ENCODE assay signal across 28 cellular contexts in the genomic region with DNA sequence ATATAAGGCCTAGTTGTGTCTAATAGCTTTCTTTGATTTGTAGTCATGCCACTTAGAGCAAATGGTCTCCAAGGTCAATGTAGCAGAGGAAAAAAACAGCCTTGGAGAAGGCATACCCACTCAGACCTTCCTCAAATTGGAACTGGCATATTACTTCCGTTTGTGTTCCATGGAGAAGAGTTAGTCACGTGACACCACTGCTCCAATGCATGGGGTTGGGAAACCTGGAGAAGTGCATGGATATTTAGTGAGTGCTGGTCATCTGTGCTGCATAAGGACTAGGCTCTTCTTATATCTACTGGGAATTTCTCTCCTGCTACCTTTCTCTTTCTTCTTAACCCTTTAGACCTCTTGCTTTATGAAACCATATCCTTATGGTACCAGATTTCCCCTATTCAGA.
"Had no signal": no experiment of that assay in that cellular context is flagged by ENCODE, and none has a peak within 500 bp of the region (broad histone marks: within the 10 kb centered on the region; RNA-seq: fewer than 3 reads in every experiment).

No MANE protein-coding gene starts in this region.

- H3K27me3 ChIP-seq: colonic mucosa, dorsolateral prefrontal cortex, esophagus muscularis mucosa, esophagus squamous epithelium, foreskin keratinocyte, gastrocnemius medialis, gastroesophageal sphincter, heart left ventricle, heart right ventricle had no signal

- H3K9me3 ChIP-seq: colonic mucosa, esophagus muscularis mucosa, esophagus squamous epithelium, gastrocnemius medialis, gastroesophageal sphincter, heart left ventricle had no signal

- H3K4me1 ChIP-seq: colonic mucosa, esophagus squamous epithelium, foreskin keratinocyte, gastrocnemius medialis, gastroesophageal sphincter, heart left ventricle, heart right ventricle had no signal

- H3K27ac ChIP-seq: colonic mucosa, coronary artery, dorsolateral prefrontal cortex, epithelial cell of prostate, esophagus muscularis mucosa, esophagus squamous epithelium, foreskin keratinocyte, gastrocnemius medialis, gastroesophageal sphincter, heart left ventricle, heart right ventricle had no signal

- ATAC-seq: effector memory CD8-positive, alpha-beta T cell; esophagus mucosa; foreskin keratinocyte; gastrocnemius medialis; gastroesophageal sphincter; heart left ventricle; heart right ventricle had no signal

- H3K36me3 ChIP-seq: colonic mucosa, esophagus muscularis mucosa, esophagus squamous epithelium, gastrocnemius medialis, gastroesophageal sphincter, heart left ventricle had no signal

- H3K4me3 ChIP-seq: colonic mucosa, coronary artery, dorsolateral prefrontal cortex, esophagus muscularis mucosa, esophagus squamous epithelium, gastrocnemius medialis, gastroesophageal sphincter, heart left ventricle, heart right ventricle had no signal

- FAIRE-seq: colon, endometrium, endothelial cell of umbilical vein, frontal cortex had no signal

- DNase-seq: colonic mucosa; cortex of kidney; dermis blood vessel endothelial cell; dorsolateral prefrontal cortex; effector CD4-positive, alpha-beta T cell; effector CD8-positive, alpha-beta T cell; effector memory CD4-positive, alpha-beta T cell; effector memory CD8-positive, alpha-beta T cell; endodermal cell; erythroblast; esophagus squamous epithelium; foreskin fibroblast; foreskin keratinocyte; foreskin melanocyte; gastrocnemius medialis; glutamatergic neuron; head of caudate nucleus; heart left ventricle; heart right ventricle had no signal
